ENCODE assay signal across 9 cellular contexts in genomic region chr15:43872416-43873020, GRCh38. TPM values are rescaled to one million over a fixed set of nuclear protein-coding genes. Genes with fewer than 3 reads are reported as not detected.
DNase-seq lines count a peak whose midpoint lies in the region; ATAC-seq and TF ChIP-seq lines count a peak whose summit lies in the region.
"Had no signal": no experiment of that assay in that cellular context is flagged by ENCODE, and none has a peak within 500 bp of the region (broad histone marks: within the 10 kb centered on the region; RNA-seq: fewer than 3 reads in every experiment).

No MANE protein-coding gene starts in this region.

- no peak overlapping the region for H3K4me2 ChIP-seq in DND-41 (ENCODE audit: insufficient read depth, low read length)

- H2AFZ ChIP-seq in DND-41 (ENCODE audit: low read depth, low read length) = no peak overlapping the region

- ATAC-seq in DND-41 (ENCODE audit: insufficient read depth, low read depth) = peak; percentile 65; the same call in 2 of the 3 replicates
- peak; percentile 72 to 84 for ATAC-seq in right cardiac atrium
- no peak for ATAC-seq in GM19455 (IDR thresholded peaks at IDR 0.05; ENCODE audit: unreplicated experiment)
- ATAC-seq in GM21381 (IDR thresholded peaks at IDR 0.05; ENCODE audit: unreplicated experiment) = no peak
- ATAC-seq: naive thymus-derived CD4-positive, alpha-beta T cell had no signal

- no peaks in the 10 kb centered on the region for H3K27me3 ChIP-seq in DND-41 (ENCODE audit: insufficient read depth, low read length, poor library complexity)
- H3K27me3 ChIP-seq in right cardiac atrium (ENCODE audit: control insufficient read depth, insufficient read depth) = no peaks in the 10 kb centered on the region

- H3K4me3 ChIP-seq in DND-41 (ENCODE audit: low read depth in 1 of 2, low read length in 2 of 2) (no peak overlapping the region), right cardiac atrium (ENCODE audit: low read length) (no peak overlapping the region), skeletal muscle cell (ENCODE audit: low read depth, low read length) (no peak overlapping the region)

- WGBS in right cardiac atrium = 51% methylated on average over 6 of the region's 6 CpGs

- H3K4me1 ChIP-seq in DND-41 (ENCODE audit: insufficient read depth, low read length) (no peaks in the 10 kb centered on the region), right cardiac atrium (ENCODE audit: control insufficient read depth, insufficient read depth, low read length) (no peaks in the 10 kb centered on the region)

- H3K36me3 ChIP-seq in DND-41 (ENCODE audit: insufficient read depth, low read length) = peaks cover 79% of the 10 kb centered on the region

- DNase-seq in 8988T = peak; percentile 28
- no peak for DNase-seq in DND-41
- DNase-seq in NAMALWA (ENCODE audit: low spot score) = peak; percentile 76
- peak; percentile 76 for DNase-seq in amniotic epithelial cell (ENCODE audit: low read depth)
- DNase-seq in right cardiac atrium = peak in 1 of 3 donors; percentile 41
- DNase-seq in skeletal muscle cell (ENCODE audit: low read depth) = peak; percentile 43

- H3K9me3 ChIP-seq in DND-41 (ENCODE audit: insufficient read depth, low read length, severe bottlenecking) = no peaks in the 10 kb centered on the region
- H3K9me3 ChIP-seq in right cardiac atrium (ENCODE audit: control insufficient read depth, low read length) = no peaks in the 10 kb centered on the region

- H3K9ac ChIP-seq in DND-41 (ENCODE audit: low read depth, low read length) = no peak overlapping the region

- H3K27ac ChIP-seq in DND-41 (ENCODE audit: low read length) (no peak overlapping the region), right cardiac atrium (ENCODE audit: low read length) (no peak overlapping the region)

- peak; percentile 54 for TF ChIP-seq CTCF in DND-41 (IDR thresholded peaks at IDR 0.05; ENCODE audit: borderline replicate concordance, extremely low read depth, low read length, poor library complexity, severe bottlenecking)

- intact Hi-C loops in right cardiac atrium (cut with DNase I) = no loop called here

- no peaks in the 10 kb centered on the region for H3K79me2 ChIP-seq in DND-41 (ENCODE audit: insufficient read depth, low read length)

- no peaks in the 10 kb centered on the region; the same call in 1 of the 2 replicates for H4K20me1 ChIP-seq in DND-41 (ENCODE audit: insufficient read depth, low read length)

RNA-seq across cellular contexts. Expression of gene WDR76, which starts 45.7 kb away (rescaled TPM):
- total RNA-seq in right cardiac atrium = 1 to 10 TPM; 2.9 to 3.4 (median 3.0) TPM
- 0.97 TPM for polyA plus RNA-seq in right cardiac atrium

RNA-seq across cellular contexts. Expression of gene MFAP1, which starts 48.0 kb away (rescaled TPM):
- total RNA-seq in right cardiac atrium = 10 to 100 TPM; 17.4 to 21.2 (median 19.3) TPM
- polyA plus RNA-seq in right cardiac atrium = 19.7 TPM

Comparison
In these comparisons a context has a peak if more than half of its experiments do, and no peak if none do; other contexts are left out.
1. ATAC-seq: peak in DND-41 (single experiment) and right cardiac atrium (2 of 2); none in GM19455 (single experiment) and GM21381 (single experiment).